8 cellular contexts compared by ENCODE assay signal in genomic region chr10:63866075-63866746, GRCh38.
DNase-seq lines count a peak whose midpoint lies in the region; ATAC-seq and TF ChIP-seq lines count a peak whose summit lies in the region.

No MANE protein-coding gene starts in this region.

- H3K36me3 Mint-ChIP-seq in activated CD8-positive, alpha-beta T cell treated with anti-CD3 and anti-CD28 coated beads, Interleukin-2, amount 10 ng/mL, durations not matched to agents 7 days and 5 days (ENCODE audit: low read depth), result no peaks in the 10 kb centered on the region
- no peaks in the 10 kb centered on the region for H3K36me3 Mint-ChIP-seq in naive B cell

- TF ChIP-seq CTCF in thoracic aorta (IDR thresholded peaks at IDR 0.05), result peak; percentile 73

- H3K27me3 ChIP-seq in thoracic aorta (replicated peaks; ENCODE audit: insufficient read depth), result no peaks in the 10 kb centered on the region

- H3K4me1 Mint-ChIP-seq in activated CD8-positive, alpha-beta T cell treated with anti-CD3 and anti-CD28 coated beads, Interleukin-2, amount 10 ng/mL, durations not matched to agents 7 days and 5 days (ENCODE audit: low read depth), result peaks cover 10% of the 10 kb centered on the region
- H3K4me1 Mint-ChIP-seq in naive B cell, result peaks cover 7 to 9% (median 8%) of the 10 kb centered on the region in 3 donors

- H3K27me3 Mint-ChIP-seq in activated CD8-positive, alpha-beta T cell treated with anti-CD3 and anti-CD28 coated beads, Interleukin-2, amount 10 ng/mL, durations not matched to agents 7 days and 5 days (ENCODE audit: low read depth), result peaks cover 7% of the 10 kb centered on the region
- peaks cover 39 to 63% (median 42%) of the 10 kb centered on the region in 3 donors for H3K27me3 Mint-ChIP-seq in naive B cell

- H3K4me1 ChIP-seq in thoracic aorta (ENCODE audit: control insufficient read depth in 1 of 2, low read depth in 2 of 2), result peaks cover 0 to 12% of the 10 kb centered on the region in 2 donors

- DNase-seq in COLO829 (ENCODE audit: low spot score), result peak; percentile 72
- peak; percentile 53 for DNase-seq in NCI-H69 (lab: John Stamatoyannopoulos, UW)
- DNase-seq in activated CD8-positive, alpha-beta T cell treated with anti-CD3 and anti-CD28 coated beads, Interleukin-2, amount 10 ng/mL, durations not matched to agents 7 days and 5 days, result peak; percentile 53
- peak; percentile 49 to 56 for DNase-seq in erythroblast (lab: John Stamatoyannopoulos, UW)
- peak; percentile 14 for DNase-seq in naive B cell
- DNase-seq in thoracic aorta (ENCODE audit: low spot score), result no peak

- H3K9me3 ChIP-seq in thoracic aorta, result no peaks in the 10 kb centered on the region

- no peaks in the 10 kb centered on the region for H3K9me3 Mint-ChIP-seq in activated CD8-positive, alpha-beta T cell treated with anti-CD3 and anti-CD28 coated beads, Interleukin-2, amount 10 ng/mL, durations not matched to agents 7 days and 5 days (ENCODE audit: insufficient read depth)
- no peaks in the 10 kb centered on the region for H3K9me3 Mint-ChIP-seq in naive B cell

- CTCF ChIA-PET in activated CD8-positive, alpha-beta T cell treated with anti-CD3 and anti-CD28 coated beads, Interleukin-2, amount 10 ng/mL, durations not matched to agents 7 days and 5 days (lab: Charles Lee), result interaction anchor here (0.6 to 2.3 kb wide), 31 partner anchors 9 to 1065 kb away, joined by 3 to 34 read pairs (median 4); no protein-coding TSS in a partner anchor

- H3K4me3 ChIP-seq in thoracic aorta, result peak overlapping the region; percentile 19

- TF ChIP-seq POLR2A in erythroblast (IDR thresholded peaks at IDR 0.05; ENCODE audit: low read length), result no peak

- no peaks in the 10 kb centered on the region for H3K36me3 ChIP-seq in thoracic aorta

- ATAC-seq in GM19035 (IDR thresholded peaks at IDR 0.05; ENCODE audit: unreplicated experiment), result peak; percentile 93
- ATAC-seq in HG03108 (IDR thresholded peaks at IDR 0.05; ENCODE audit: unreplicated experiment), result peak; percentile 91
- peak; percentile 85 for ATAC-seq in activated CD8-positive, alpha-beta T cell treated with anti-CD3 and anti-CD28 coated beads, Interleukin-2, amount 10 ng/mL, durations not matched to agents 7 days and 5 days
- peak; percentile 58 to 78 for ATAC-seq in naive B cell (ENCODE audit: low read depth in 2 of 2)
- ATAC-seq in thoracic aorta (ENCODE audit: insufficient number of reproducible peaks, low FRiP score, low read depth), result no peak

- no peak overlapping the region for H3K27ac ChIP-seq in thoracic aorta

- H3K27ac Mint-ChIP-seq in activated CD8-positive, alpha-beta T cell treated with anti-CD3 and anti-CD28 coated beads, Interleukin-2, amount 10 ng/mL, durations not matched to agents 7 days and 5 days, result no peak overlapping the region
- peak overlapping the region in 1 of 6 donors; percentile 54 for H3K27ac Mint-ChIP-seq in naive B cell

- H3K4me3 Mint-ChIP-seq in activated CD8-positive, alpha-beta T cell treated with anti-CD3 and anti-CD28 coated beads, Interleukin-2, amount 10 ng/mL, durations not matched to agents 7 days and 5 days, result no peak overlapping the region
- peak overlapping the region in 2 of 8 donors; percentile 6 to 40 for H3K4me3 Mint-ChIP-seq in naive B cell

- POLR2A ChIA-PET in activated CD8-positive, alpha-beta T cell treated with anti-CD3 and anti-CD28 coated beads, Interleukin-2, amount 10 ng/mL, durations not matched to agents 7 days and 5 days (lab: Charles Lee), result no interaction called here
